Comparison of ENCODE assay signal across 13 cellular contexts in the genomic region with DNA sequence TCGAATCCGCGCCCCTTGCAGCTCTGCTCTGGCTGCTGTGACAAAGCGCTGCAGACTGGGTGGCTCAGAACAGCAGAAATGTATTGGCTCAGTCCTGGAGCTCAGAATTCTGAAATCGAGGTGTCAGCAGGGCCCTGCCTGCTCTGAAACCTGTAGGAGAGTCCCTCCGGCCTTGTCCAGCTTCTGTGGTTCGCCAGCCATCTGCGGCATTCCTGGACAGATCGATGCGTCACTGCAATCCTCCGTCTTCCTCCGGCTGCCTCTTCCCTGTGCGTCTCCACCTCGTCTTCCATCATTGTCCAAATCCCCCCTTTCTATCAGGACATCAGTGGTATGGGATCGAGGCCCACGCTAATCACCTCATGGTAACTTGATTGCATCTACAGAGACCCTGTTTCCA.
"Had no signal": no experiment of that assay in that cellular context is flagged by ENCODE, and none has a peak within 500 bp of the region (broad histone marks: within the 10 kb centered on the region; RNA-seq: fewer than 3 reads in every experiment).

No MANE protein-coding gene starts in this region.

- H3K27me3 Mint-ChIP-seq: activated CD4-positive, alpha-beta T cell treated with anti-CD3 and anti-CD28 coated beads, Interleukin-2, amount 10 ng/mL, durations not matched to agents 24 days and 14 days; brain; stimulated activated memory B cell treated with anti-CD40 and anti-IgM and Interleukin-4, amounts not matched to agents 10 μg/mL and 1 μg/mL and 100 μg/mL, for 72 hours had no signal

- H3K9me3 Mint-ChIP-seq: activated CD4-positive, alpha-beta T cell treated with anti-CD3 and anti-CD28 coated beads, Interleukin-2, amount 10 ng/mL, durations not matched to agents 24 days and 14 days; brain; immature natural killer cell; stimulated activated memory B cell treated with anti-CD40 and anti-IgM and Interleukin-4, amounts not matched to agents 10 μg/mL and 1 μg/mL and 100 μg/mL, for 72 hours; T-helper 1 cell treated with Interleukin-12 subunit alpha and Interleukin-12 subunit beta and Interleukin-4 antibody, amounts not matched to agents 30 μg/mL and 1 μg/mL, for 36 hours had no signal

- H3K4me3 Mint-ChIP-seq: activated CD4-positive, alpha-beta T cell treated with anti-CD3 and anti-CD28 coated beads, Interleukin-2, amount 10 ng/mL, durations not matched to agents 24 days and 14 days; brain; naive B cell; stimulated activated memory B cell treated with anti-CD40 and anti-IgM and Interleukin-4, amounts not matched to agents 10 μg/mL and 1 μg/mL and 100 μg/mL, for 72 hours; T-helper 1 cell treated with Interleukin-12 subunit alpha and Interleukin-12 subunit beta and Interleukin-4 antibody, amounts not matched to agents 30 μg/mL and 1 μg/mL, for 36 hours had no signal

- ATAC-seq: stimulated activated memory B cell treated with anti-CD40 and anti-IgM and Interleukin-4, amounts not matched to agents 10 μg/mL and 1 μg/mL and 100 μg/mL, for 72 hours had no signal

- H3K27ac Mint-ChIP-seq: activated CD4-positive, alpha-beta T cell treated with anti-CD3 and anti-CD28 coated beads, Interleukin-2, amount 10 ng/mL, durations not matched to agents 24 days and 14 days; stimulated activated memory B cell treated with anti-CD40 and anti-IgM and Interleukin-4, amounts not matched to agents 10 μg/mL and 1 μg/mL and 100 μg/mL, for 72 hours; T-helper 1 cell treated with Interleukin-12 subunit alpha and Interleukin-12 subunit beta and Interleukin-4 antibody, amounts not matched to agents 30 μg/mL and 1 μg/mL, for 36 hours had no signal

- H3K4me1 Mint-ChIP-seq: naive B cell; stimulated activated memory B cell treated with anti-CD40 and anti-IgM and Interleukin-4, amounts not matched to agents 10 μg/mL and 1 μg/mL and 100 μg/mL, for 72 hours had no signal

- H3K27ac ChIP-seq: foreskin keratinocyte, hepatocyte, lower lobe of right lung, ovary, suprapubic skin, vagina had no signal

- DNase-seq: activated CD4-positive, alpha-beta T cell treated with anti-CD3 and anti-CD28 coated beads, Interleukin-2, amount 10 ng/mL, durations not matched to agents 24 days and 14 days; anterior cingulate cortex; immature natural killer cell; naive B cell; ovary had no signal

- H3K36me3 Mint-ChIP-seq: naive B cell had no signal
